ENCODE assay signal across 7 cellular contexts in genomic region chr7:115040526-115040925, GRCh38.
"Had no signal": no experiment of that assay in that cellular context is flagged by ENCODE, and none has a peak within 500 bp of the region (broad histone marks: within the 10 kb centered on the region; RNA-seq: fewer than 3 reads in every experiment).

No MANE protein-coding gene starts in this region.

- H2AFZ ChIP-seq: GM23338 had no signal

- H3K4me2 ChIP-seq: GM23338 had no signal

- H3K36me3 ChIP-seq: HAP-1 had no signal

- ATAC-seq: GM23338, K562 had no signal

- H3K9me3 ChIP-seq: HAP-1 had no signal

- H3K4me1 ChIP-seq: HAP-1 had no signal

- FAIRE-seq: HTR-8/SVneo, K562 had no signal

- DNase-seq: H7, IMR-90, KG1 had no signal

- H3K4me3 ChIP-seq: GM23338, HAP-1, K562 had no signal
